Comparison of ENCODE assay signal across 18 cellular contexts in genomic region chr12:23810327-23810902, GRCh38.
DNase-seq lines count a peak whose midpoint lies in the region; ATAC-seq and TF ChIP-seq lines count a peak whose summit lies in the region.
"Had no signal": no experiment of that assay in that cellular context is flagged by ENCODE, and none has a peak within 500 bp of the region (broad histone marks: within the 10 kb centered on the region; RNA-seq: fewer than 3 reads in every experiment).

No MANE protein-coding gene starts in this region.

- H2AFZ ChIP-seq in GM23338, result no peak overlapping the region

- no peaks in the 10 kb centered on the region for H4K20me1 ChIP-seq in GM23338 (replicated peaks; ENCODE audit: insufficient read depth)

- TF ChIP-seq CTCF in GM23338 (conservative IDR thresholded peaks at IDR 0.05; ENCODE audit: low read depth in 2 of 2) (no peak), endodermal cell (conservative IDR thresholded peaks at IDR 0.05) (no peak)

- H3K9me3 ChIP-seq in endodermal cell (ENCODE audit: control insufficient read depth, low read length), result no peaks in the 10 kb centered on the region
- H3K9me3 ChIP-seq: thyroid gland had no signal

- H3K27me3 ChIP-seq in GM23338 (ENCODE audit: insufficient read depth), result no peaks in the 10 kb centered on the region
- H3K27me3 ChIP-seq in endodermal cell (ENCODE audit: control insufficient read depth, insufficient read depth, low read length, poor library complexity, severe bottlenecking), result no peaks in the 10 kb centered on the region
- H3K27me3 ChIP-seq: cardiac muscle cell, thyroid gland had no signal

- H3K9ac ChIP-seq in endodermal cell (ENCODE audit: extremely low read depth, low read length, poor library complexity, severe bottlenecking), result no peak overlapping the region

- 50 to 65% methylated on average over 2 to 3 of the region's 3 CpGs for WGBS in endodermal cell (ENCODE audit: insufficient coverage in 1 of 2, insufficient read length in 1 of 2), 2 experiments

- DNase-seq in GM23338 (ENCODE audit: low spot score), result no peak
- DNase-seq in NCI-H1694 (lab: John Stamatoyannopoulos, UW), result peak; percentile 88
- DNase-seq in NCI-H774 (lab: John Stamatoyannopoulos, UW), result peak; percentile 78
- DNase-seq in endodermal cell, result no peak
- no peak for DNase-seq in SKM-1 treated with dmso at 0.1 percent for 144 hours (lab: John Stamatoyannopoulos, UW; ENCODE audit: unreplicated experiment)
- no peak for DNase-seq in mucosa of gallbladder (ENCODE audit: low spot score)
- DNase-seq: activated CD4-positive, alpha-beta T cell treated with anti-CD3 and anti-CD28 coated beads, Interleukin-2, amount 50 U/mL, for 1 hour; CD8-positive, alpha-beta memory T cell; dermis blood vessel endothelial cell; kidney glomerular epithelial cell; naive thymus-derived CD8-positive, alpha-beta T cell; NCI-H1436; stimulated activated naive CD4-positive, alpha-beta T cell treated with Interleukin-2 at 50 U/mL for 16 hours; SW 1271; thyroid gland had no signal

- H3K4me2 ChIP-seq in GM23338, result no peak overlapping the region

- no peaks in the 10 kb centered on the region for H3K36me3 ChIP-seq in GM23338 (ENCODE audit: insufficient read depth)
- no peaks in the 10 kb centered on the region for H3K36me3 ChIP-seq in endodermal cell (ENCODE audit: control insufficient read depth, insufficient read depth, low read length)
- H3K36me3 ChIP-seq: cardiac muscle cell, thyroid gland had no signal

- no peak overlapping the region for H3K4me3 Mint-ChIP-seq in GM23338
- H3K4me3 Mint-ChIP-seq in endodermal cell, result no peak overlapping the region
- H3K4me3 Mint-ChIP-seq: CD8-positive, alpha-beta memory T cell; memory B cell; naive thymus-derived CD8-positive, alpha-beta T cell had no signal

- H3K4me1 Mint-ChIP-seq in GM23338 (peaks cover 9% of the 10 kb centered on the region; the same call in 2 of the 3 replicates), endodermal cell (peaks cover 26% of the 10 kb centered on the region)
- H3K4me1 Mint-ChIP-seq: CD8-positive, alpha-beta memory T cell; memory B cell; naive thymus-derived CD8-positive, alpha-beta T cell had no signal

- no peaks in the 10 kb centered on the region for H3K9me2 ChIP-seq in GM23338 (ENCODE audit: insufficient read depth)

- H3K27ac Mint-ChIP-seq in GM23338, result 0 out of 2 replicates have a peak overlapping the region, but pooled peaks have one; percentile 5
- no peak overlapping the region for H3K27ac Mint-ChIP-seq in endodermal cell
- H3K27ac Mint-ChIP-seq: CD8-positive, alpha-beta memory T cell; memory B cell; naive thymus-derived CD8-positive, alpha-beta T cell had no signal

- H3K79me2 ChIP-seq in GM23338 (replicated peaks; ENCODE audit: insufficient read depth), result no peaks in the 10 kb centered on the region

- H3K9me3 Mint-ChIP-seq in GM23338, result no peaks in the 10 kb centered on the region
- H3K9me3 Mint-ChIP-seq in endodermal cell, result no peaks in the 10 kb centered on the region
- H3K9me3 Mint-ChIP-seq: memory B cell had no signal

- H3K36me3 Mint-ChIP-seq in GM23338 (ENCODE audit: low read depth) (no peaks in the 10 kb centered on the region), endodermal cell (ENCODE audit: low read depth) (no peaks in the 10 kb centered on the region)
- H3K36me3 Mint-ChIP-seq: CD8-positive, alpha-beta memory T cell; memory B cell had no signal

- H3K4me1 ChIP-seq in GM23338 (ENCODE audit: insufficient read depth), result no peaks in the 10 kb centered on the region
- H3K4me1 ChIP-seq in endodermal cell (ENCODE audit: control insufficient read depth, insufficient read depth, low read length), result no peaks in the 10 kb centered on the region
- H3K4me1 ChIP-seq: thyroid gland had no signal

- ATAC-seq in GM23338 (no peak), GM19395 (IDR thresholded peaks at IDR 0.05; ENCODE audit: unreplicated experiment) (no peak)
- ATAC-seq: naive thymus-derived CD8-positive, alpha-beta T cell had no signal

- no peak overlapping the region for H3K27ac ChIP-seq in GM23338 (ENCODE audit: low read depth)
- H3K27ac ChIP-seq in endodermal cell (ENCODE audit: low read depth, low read length), result no peak overlapping the region
- H3K27ac ChIP-seq: cardiac muscle cell, thyroid gland had no signal

- H3K4me3 ChIP-seq in GM23338, result no peak overlapping the region
- peak overlapping the region; percentile 7 for H3K4me3 ChIP-seq in endodermal cell (ENCODE audit: low read length)
- H3K4me3 ChIP-seq: cardiac muscle cell, thyroid gland had no signal

- H3F3A ChIP-seq in GM23338 (replicated peaks; ENCODE audit: low read depth), result no peaks in the 10 kb centered on the region

- H3K27me3 Mint-ChIP-seq in GM23338 (ENCODE audit: insufficient read depth, low read depth, poor library complexity), result peaks cover 3% of the 10 kb centered on the region
- no peaks in the 10 kb centered on the region for H3K27me3 Mint-ChIP-seq in endodermal cell (ENCODE audit: insufficient read depth)
- H3K27me3 Mint-ChIP-seq: CD8-positive, alpha-beta memory T cell; memory B cell; naive thymus-derived CD8-positive, alpha-beta T cell had no signal

TF ChIP-seq in GM23338, 12 proteins besides CTCF, POLR2A, EP300 and RAD21 (continues in another document):
- TF ChIP-seq, protein P1, sequence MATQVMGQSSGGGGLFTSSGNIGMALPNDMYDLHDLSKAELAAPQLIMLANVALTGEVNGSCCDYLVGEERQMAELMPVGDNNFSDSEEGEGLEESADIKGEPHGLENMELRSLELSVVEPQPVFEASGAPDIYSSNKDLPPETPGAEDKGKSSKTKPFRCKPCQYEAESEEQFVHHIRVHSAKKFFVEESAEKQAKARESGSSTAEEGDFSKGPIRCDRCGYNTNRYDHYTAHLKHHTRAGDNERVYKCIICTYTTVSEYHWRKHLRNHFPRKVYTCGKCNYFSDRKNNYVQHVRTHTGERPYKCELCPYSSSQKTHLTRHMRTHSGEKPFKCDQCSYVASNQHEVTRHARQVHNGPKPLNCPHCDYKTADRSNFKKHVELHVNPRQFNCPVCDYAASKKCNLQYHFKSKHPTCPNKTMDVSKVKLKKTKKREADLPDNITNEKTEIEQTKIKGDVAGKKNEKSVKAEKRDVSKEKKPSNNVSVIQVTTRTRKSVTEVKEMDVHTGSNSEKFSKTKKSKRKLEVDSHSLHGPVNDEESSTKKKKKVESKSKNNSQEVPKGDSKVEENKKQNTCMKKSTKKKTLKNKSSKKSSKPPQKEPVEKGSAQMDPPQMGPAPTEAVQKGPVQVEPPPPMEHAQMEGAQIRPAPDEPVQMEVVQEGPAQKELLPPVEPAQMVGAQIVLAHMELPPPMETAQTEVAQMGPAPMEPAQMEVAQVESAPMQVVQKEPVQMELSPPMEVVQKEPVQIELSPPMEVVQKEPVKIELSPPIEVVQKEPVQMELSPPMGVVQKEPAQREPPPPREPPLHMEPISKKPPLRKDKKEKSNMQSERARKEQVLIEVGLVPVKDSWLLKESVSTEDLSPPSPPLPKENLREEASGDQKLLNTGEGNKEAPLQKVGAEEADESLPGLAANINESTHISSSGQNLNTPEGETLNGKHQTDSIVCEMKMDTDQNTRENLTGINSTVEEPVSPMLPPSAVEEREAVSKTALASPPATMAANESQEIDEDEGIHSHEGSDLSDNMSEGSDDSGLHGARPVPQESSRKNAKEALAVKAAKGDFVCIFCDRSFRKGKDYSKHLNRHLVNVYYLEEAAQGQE (IDR thresholded peaks at IDR 0.05; ENCODE audit: unreplicated experiment), result no peak
- TF ChIP-seq STAT1 (IDR thresholded peaks at IDR 0.05; ENCODE audit: unreplicated experiment), result no peak
- TF ChIP-seq ZNF331 (CRISPR knock-in tag; IDR thresholded peaks at IDR 0.05; ENCODE audit: low read depth), result no peak
- TF ChIP-seq EZH2phosphoT487 (IDR thresholded peaks at IDR 0.05; ENCODE audit: unreplicated experiment), result no peak

Comparison
In these comparisons a context has a peak if more than half of its experiments do, and no peak if none do; other contexts are left out.
1. DNase-seq: peak in NCI-H1694 (single experiment) and NCI-H774 (single experiment); none in GM23338 (single experiment), endodermal cell (single experiment), SKM-1 treated with dmso at 0.1 percent for 144 hours (single experiment) and mucosa of gallbladder (single experiment).